Comparison of ENCODE assay signal across 8 cellular contexts in genomic region chr7:47979145-47979831, GRCh38. TPM values are rescaled to one million over a fixed set of nuclear protein-coding genes. Genes with fewer than 3 reads are reported as not detected.
DNase-seq lines count a peak whose midpoint lies in the region; ATAC-seq and TF ChIP-seq lines count a peak whose summit lies in the region.

HUS1 (minus strand) TSS chr7:47979615; CDS start chr7:47979519, 96 bp downstream.

- H3K4me1 ChIP-seq in right cardiac atrium (ENCODE audit: control insufficient read depth, insufficient read depth, low read length) = no peaks in the 10 kb centered on the region
- H3K4me1 ChIP-seq in uterus = no peaks in the 10 kb centered on the region

- TF ChIP-seq CTCF in uterus (IDR thresholded peaks at IDR 0.05) = peak in 1 of 4 experiments; percentile 15

- H3K36me3 ChIP-seq in uterus = no peaks in the 10 kb centered on the region

- no peaks in the 10 kb centered on the region for H3K27me3 ChIP-seq in right cardiac atrium (ENCODE audit: control insufficient read depth, insufficient read depth)
- H3K27me3 ChIP-seq in uterus = no peaks in the 10 kb centered on the region

- ATAC-seq in GM18505 (IDR thresholded peaks at IDR 0.05; ENCODE audit: unreplicated experiment) (peak; percentile 99), HG02943 (IDR thresholded peaks at IDR 0.05; ENCODE audit: low read depth, unreplicated experiment) (peak; percentile 99), right cardiac atrium (peak; percentile 99 to 100)

- H3K4me3 ChIP-seq in right cardiac atrium (ENCODE audit: low read length) (peak within 1 kb of the TSS; percentile 83), uterus (peak within 1 kb of the TSS; percentile 78 to 86)

- DNase-seq in NCI-H1930 (lab: John Stamatoyannopoulos, UW) = peak; percentile 87 to 93
- peak; percentile 30 to 93 (median 81) for DNase-seq in anterior cingulate cortex (lab: John Stamatoyannopoulos, UW)
- peak; percentile 95 to 97 (median 97) for DNase-seq in right cardiac atrium
- peak; percentile 93 for DNase-seq in putamen (ENCODE audit: low spot score)
- peak; percentile 90 for DNase-seq in uterus

- TF ChIP-seq POLR2A in GM18505 (IDR thresholded peaks at IDR 0.05; ENCODE audit: borderline replicate concordance, extremely low read depth, insufficient read depth, insufficient read length) (peak; percentile 86), uterus (IDR thresholded peaks at IDR 0.05) (peak; percentile 59 to 61)

- H3K9me3 ChIP-seq in right cardiac atrium (ENCODE audit: control insufficient read depth, low read length) (no peaks in the 10 kb centered on the region), uterus (no peaks in the 10 kb centered on the region)

- H3K27ac ChIP-seq in right cardiac atrium (ENCODE audit: low read length) (peak within 1 kb of the TSS; percentile 92), uterus (peak within 1 kb of the TSS; percentile 93 to 95)

- whole genome bisulfite sequencing in right cardiac atrium = 1% methylated on average over 62 of the region's 62 CpGs

- intact Hi-C loops in T-helper 2 cell treated with Interferon-gamma antibody and Interleukin-4, amounts not matched to agents 100 ng/mL and 5 ng/mL, for 36 hours (cut with micrococcal nuclease) = loop anchor here (1.0 kb wide), 6 partner anchors 12 to 131 kb away; partner anchors contain the start of genes C7orf57 and UPP1
- intact Hi-C loops in right cardiac atrium (cut with DNase I) (no loop called here), uterus (cut with DNase I; ENCODE audit: low total_unique reads) (no loop called here)

RNA-seq across cellular contexts. Expression of gene HUS1, which starts in this region (rescaled TPM):
- 41.6 and 44.8 TPM in 2 replicates for total RNA-seq in T-helper 2 cell treated with Interferon-gamma antibody and Interleukin-4, amounts not matched to agents 100 ng/mL and 5 ng/mL, for 36 hours
- total RNA-seq in right cardiac atrium = 10 to 100 TPM; 21.9 to 25.7 (median 24.3) TPM
- polyA plus RNA-seq in right cardiac atrium = 13.2 TPM
- 10 to 100 TPM in 3 of 4 donors, 1 to 10 TPM in 1; 5.1 to 64.7 (median 41.9) TPM for total RNA-seq in uterus

Comparison
In these comparisons a context has a peak if more than half of its experiments do, and no peak if none do; other contexts are left out.
1. Peak in every context shown above with its lines: DNase-seq, ATAC-seq, H3K4me3 ChIP-seq and H3K27ac ChIP-seq.